Comparison of ENCODE assay signal across 13 cellular contexts in the genomic region with DNA sequence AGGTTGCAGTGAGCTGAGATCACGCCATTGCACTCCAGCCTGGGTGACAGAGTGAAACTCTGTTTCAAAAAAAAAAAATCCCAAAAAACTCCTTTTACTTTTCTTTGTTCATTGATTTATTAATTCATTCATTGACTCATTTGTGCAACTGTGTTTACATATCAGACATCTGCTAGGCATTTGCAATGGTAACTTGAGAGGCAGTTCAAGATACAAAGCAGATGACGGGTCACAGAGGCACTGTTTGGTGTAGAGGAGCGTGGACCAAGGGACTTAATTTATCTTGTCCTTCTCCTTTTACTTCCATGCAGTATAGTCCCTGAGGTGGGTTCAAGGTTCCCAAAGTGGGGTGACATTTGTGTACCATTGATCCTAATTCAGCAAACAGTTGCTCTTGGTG.
"Had no signal": no experiment of that assay in that cellular context is flagged by ENCODE, and none has a peak within 500 bp of the region (broad histone marks: within the 10 kb centered on the region; RNA-seq: fewer than 3 reads in every experiment).

No MANE protein-coding gene starts in this region.

- H3K27ac ChIP-seq: parathyroid adenoma, tibial artery, vagina had no signal

- H3K27me3 ChIP-seq: dorsolateral prefrontal cortex, tibial artery, vagina had no signal

- H3K36me3 ChIP-seq: tibial artery, vagina had no signal

- H3K4me3 ChIP-seq: dorsolateral prefrontal cortex, tibial artery, vagina had no signal

- H3K9me3 ChIP-seq: tibial artery, vagina had no signal

- H3K4me1 ChIP-seq: parathyroid adenoma had no signal

- ATAC-seq: activated naive CD4-positive, alpha-beta T cell treated with anti-CD3 and anti-CD28 coated beads, Interleukin-2, amount 50 U/mL, for 72 hours; activated T-cell treated with anti-CD3 and anti-CD28 coated beads, Interleukin-2, amount 50 U/mL, for 4 hours; stimulated activated memory B cell treated with anti-CD40 and anti-IgM and Interleukin-4, amounts not matched to agents 10 μg/mL and 1 μg/mL and 100 μg/mL, for 72 hours had no signal

- DNase-seq: activated CD4-positive, alpha-beta memory T cell treated with anti-CD3 and anti-CD28 coated beads for 36 hours; activated effector memory CD4-positive, alpha-beta T cell treated with anti-CD3 and anti-CD28 coated beads, Interleukin-2, amount 50 U/mL, for 16 hours; activated T-cell treated with anti-CD3 and anti-CD28 coated beads, Interleukin-2, amount 50 U/mL, for 4 hours; anterior cingulate cortex; hippocampal formation; kidney glomerular epithelial cell; T-helper 9 cell; tibial artery had no signal
